In the genomic region with DNA sequence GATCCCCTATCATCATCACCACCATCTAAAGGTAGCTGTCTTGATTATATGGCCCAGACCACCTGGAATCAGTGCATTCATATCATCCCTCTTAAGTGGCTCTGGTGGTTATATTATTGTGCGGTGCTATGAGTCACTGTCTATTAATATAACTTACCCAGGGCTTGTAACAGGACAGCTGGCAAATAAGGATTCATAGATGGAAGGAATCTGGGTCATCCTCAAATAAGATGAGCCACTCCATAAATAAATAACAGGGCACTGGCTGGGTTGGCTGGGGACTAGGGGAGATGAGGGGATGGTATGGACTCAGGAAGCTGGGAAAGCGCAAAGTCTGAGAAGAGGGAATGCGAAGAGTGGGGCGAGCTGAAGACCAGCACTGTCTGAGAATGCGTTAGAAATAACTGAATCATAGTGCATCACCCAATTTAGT, we compare ENCODE assay signal across 11 cellular contexts.
DNase-seq lines count a peak whose midpoint lies in the region; ATAC-seq and TF ChIP-seq lines count a peak whose summit lies in the region.
"Had no signal": no experiment of that assay in that cellular context is flagged by ENCODE, and none has a peak within 500 bp of the region (broad histone marks: within the 10 kb centered on the region; RNA-seq: fewer than 3 reads in every experiment).

No MANE protein-coding gene starts in this region.

- H3K27ac Mint-ChIP-seq in mesothelial cell of epicardium, result no peak overlapping the region

- no peaks in the 10 kb centered on the region for H3K27me3 Mint-ChIP-seq in mesothelial cell of epicardium (ENCODE audit: low read depth)

- TF ChIP-seq EP300 in SK-N-SH (IDR thresholded peaks at IDR 0.05; ENCODE audit: borderline replicate concordance in 1 of 2, low read depth in 1 of 2, low read length in 1 of 2), result peak in 1 of 2 experiments; percentile 64; a peak in 1 of 4 replicates

- no peak overlapping the region for H3K4me3 Mint-ChIP-seq in mesothelial cell of epicardium

- no peaks in the 10 kb centered on the region for H3K79me2 ChIP-seq in SK-N-SH (ENCODE audit: insufficient read depth)

- H3K9me2 ChIP-seq in SK-N-SH, result no peaks in the 10 kb centered on the region

- no peaks in the 10 kb centered on the region for H3K36me3 ChIP-seq in SK-N-SH (replicated peaks in 1 of 2; ENCODE audit: control insufficient read depth in 1 of 2, insufficient read depth in 2 of 2, low read length in 1 of 2)
- no peaks in the 10 kb centered on the region for H3K36me3 ChIP-seq in thoracic aorta

- peaks cover 22% of the 10 kb centered on the region for H3F3A ChIP-seq in SK-N-SH (replicated peaks; ENCODE audit: insufficient read depth)

- POLR2A ChIA-PET in SK-N-SH (lab: Yijun Ruan, JAX), result no interaction called here

- H3K27me3 ChIP-seq in SK-N-SH (ENCODE audit: insufficient read depth) (no peaks in the 10 kb centered on the region), thoracic aorta (replicated peaks; ENCODE audit: insufficient read depth) (no peaks in the 10 kb centered on the region)

- peak overlapping the region; percentile 20; the same call in 1 of the 2 replicates for H2AFZ ChIP-seq in SK-N-SH (ENCODE audit: low read depth)

- H3K4me1 Mint-ChIP-seq in mesothelial cell of epicardium, result peaks cover 48% of the 10 kb centered on the region

- peak; percentile 15 for DNase-seq in NCI-H748 (lab: John Stamatoyannopoulos, UW; ENCODE audit: unreplicated experiment)
- no peak for DNase-seq in NCI-H748 treated with DMSO at 0.1 percent for 48 hours (lab: John Stamatoyannopoulos, UW)
- DNase-seq in SK-N-SH, result no peak
- DNase-seq in glomerular visceral epithelial cell (ENCODE audit: extremely low spot score), result peak; percentile 70
- DNase-seq in thoracic aorta (ENCODE audit: low spot score), result no peak
- DNase-seq in mesothelial cell of epicardium (ENCODE audit: low spot score in 2 of 2, unreplicated experiment in 2 of 2), result no peak
- DNase-seq: activated T-cell treated with anti-CD3 and anti-CD28 coated beads, Interleukin-2, amount 50 U/mL, for 1 hour; NCI-H2081 treated with DMSO at 0.1 percent for 48 hours had no signal

- 25% methylated on average over 5 of the region's 5 CpGs for WGBS in SK-N-SH (ENCODE audit: low lambda C conversion rate)

- peak overlapping the region; percentile 45 to 86; a peak in 3 of 4 replicates for H3K27ac ChIP-seq in SK-N-SH (ENCODE audit: low read depth in 2 of 2, low read length in 1 of 2)
- H3K27ac ChIP-seq in thoracic aorta, result no peak overlapping the region

- CTCF ChIA-PET in SK-N-SH (lab: Yijun Ruan, JAX), result interaction anchor here (0.9 kb wide), 1 partner anchor 13 kb away, joined by 3 read pairs; no protein-coding TSS in a partner anchor

- H3K4me3 ChIP-seq in SK-N-SH (ENCODE audit: low read depth in 2 of 2, low read length in 1 of 2), result no peak overlapping the region
- no peak overlapping the region for H3K4me3 ChIP-seq in thoracic aorta
- H3K4me3 ChIP-seq: GM12878 had no signal

- H3K4me1 ChIP-seq in SK-N-SH (ENCODE audit: control insufficient read depth in 1 of 2, insufficient read depth in 2 of 2, low read depth in 1 of 2, low read length in 1 of 2), result peaks cover 5 to 11% of the 10 kb centered on the region in 2 experiments; a peak in 3 of 4 replicates
- peaks cover 0 to 12% of the 10 kb centered on the region in 2 donors for H3K4me1 ChIP-seq in thoracic aorta (ENCODE audit: control insufficient read depth in 1 of 2, low read depth in 2 of 2)

- H3K9me3 ChIP-seq in SK-N-SH (no peaks in the 10 kb centered on the region), thoracic aorta (no peaks in the 10 kb centered on the region)

- peak overlapping the region; percentile 34; the same call in 1 of the 2 replicates for H3K9ac ChIP-seq in SK-N-SH

- no peaks in the 10 kb centered on the region for H4K20me1 ChIP-seq in SK-N-SH (ENCODE audit: insufficient read depth)

- ATAC-seq in thoracic aorta (ENCODE audit: insufficient number of reproducible peaks, low FRiP score, low read depth) (peak; percentile 65), GM21786 (IDR thresholded peaks at IDR 0.05; ENCODE audit: unreplicated experiment) (no peak), GM18498 (IDR thresholded peaks at IDR 0.05; ENCODE audit: unreplicated experiment) (no peak)
- ATAC-seq: GM12878 had no signal

- peaks cover 10% of the 10 kb centered on the region for H3K9me3 Mint-ChIP-seq in mesothelial cell of epicardium

- TF ChIP-seq CTCF in SK-N-SH (IDR thresholded peaks at IDR 0.05), result no peak
- TF ChIP-seq CTCF in thoracic aorta (IDR thresholded peaks at IDR 0.05), result no peak
- no peak for TF ChIP-seq CTCF in mesothelial cell of epicardium (IDR thresholded peaks at IDR 0.05; ENCODE audit: unreplicated experiment)

- H3K36me3 Mint-ChIP-seq in mesothelial cell of epicardium, result peaks cover 3% of the 10 kb centered on the region

- TF ChIP-seq RAD21 in SK-N-SH (IDR thresholded peaks at IDR 0.05; ENCODE audit: low read length), result no peak

- peak overlapping the region; percentile 59 for H3K4me2 ChIP-seq in SK-N-SH

TF ChIP-seq in SK-N-SH, 30 proteins besides CTCF, POLR2A, EP300 and RAD21:
- TF ChIP-seq TCF12 (IDR thresholded peaks at IDR 0.05) (peak; percentile 88), POLR2AphosphoS5 (IDR thresholded peaks at IDR 0.05; ENCODE audit: low read depth, low read length) (peak; percentile 47; the same call in 1 of the 2 replicates), RFX5 (IDR thresholded peaks at IDR 0.05; ENCODE audit: low read length) (no peak), MEF2A (IDR thresholded peaks at IDR 0.05; ENCODE audit: borderline replicate concordance, low read depth) (peak; percentile 97), TEAD4 (IDR thresholded peaks at IDR 0.05; ENCODE audit: borderline replicate concordance, insufficient read depth) (peak; percentile 34; the same call in 1 of the 2 replicates), JUND (IDR thresholded peaks at IDR 0.05) (peak; percentile 58; the same call in 1 of the 2 replicates), FOSL2 (IDR thresholded peaks at IDR 0.05; ENCODE audit: borderline replicate concordance, low read depth) (peak; percentile 76)
- TF ChIP-seq, protein P1, sequence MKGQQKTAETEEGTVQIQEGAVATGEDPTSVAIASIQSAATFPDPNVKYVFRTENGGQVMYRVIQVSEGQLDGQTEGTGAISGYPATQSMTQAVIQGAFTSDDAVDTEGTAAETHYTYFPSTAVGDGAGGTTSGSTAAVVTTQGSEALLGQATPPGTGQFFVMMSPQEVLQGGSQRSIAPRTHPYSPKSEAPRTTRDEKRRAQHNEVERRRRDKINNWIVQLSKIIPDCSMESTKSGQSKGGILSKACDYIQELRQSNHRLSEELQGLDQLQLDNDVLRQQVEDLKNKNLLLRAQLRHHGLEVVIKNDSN (IDR thresholded peaks at IDR 0.05; ENCODE audit: borderline replicate concordance, low read depth), result no peak

Comparison
In these comparisons a context has a peak if more than half of its experiments do, and no peak if none do; other contexts are left out.
1. DNase-seq: peak in NCI-H748 (single experiment) and glomerular visceral epithelial cell (single experiment); none in NCI-H748 treated with DMSO at 0.1 percent for 48 hours (single experiment), SK-N-SH (single experiment), thoracic aorta (single experiment) and mesothelial cell of epicardium (0 of 2).
2. H3K27ac ChIP-seq: peak in SK-N-SH (2 of 2); none in thoracic aorta (0 of 2).